In genomic region chr11:118199135-118199534, GRCh38 we compare ENCODE assay signal across 25 cellular contexts. TPM values are rescaled to one million over a fixed set of nuclear protein-coding genes. Genes with fewer than 3 reads are reported as not detected.
A peak's percentile ranks its signal among the peaks of the same experiment; 100 is the strongest.
DNase-seq lines count a peak whose midpoint lies in the region; ATAC-seq and TF ChIP-seq lines count a peak whose summit lies in the region.
"Had no signal": no experiment of that assay in that cellular context is flagged by ENCODE, and none has a peak within 500 bp of the region (broad histone marks: within the 10 kb centered on the region; RNA-seq: fewer than 3 reads in every experiment).

No MANE protein-coding gene starts in this region.

- intact Hi-C loops in activated CD8-positive, alpha-beta T cell treated with anti-CD3 and anti-CD28 coated beads for 36 hours (cut with micrococcal nuclease) = no loop called here
- intact Hi-C loops in CD4-positive, alpha-beta memory T cell (cut with micrococcal nuclease) = loop anchor here (2.0 kb wide), 2 partner anchors 26 to 42 kb away; partner anchors contain the start of gene JAML

- peak overlapping the region; percentile 72 for H3K27ac Mint-ChIP-seq in activated CD8-positive, alpha-beta T cell treated with anti-CD3 and anti-CD28 coated beads, Interleukin-2, amount 10 ng/mL, durations not matched to agents 7 days and 5 days
- no peak overlapping the region for H3K27ac Mint-ChIP-seq in activated CD8-positive, alpha-beta T cell treated with anti-CD3 and anti-CD28 coated beads for 36 hours
- H3K27ac Mint-ChIP-seq in CD4-positive, alpha-beta memory T cell = peak overlapping the region in 6 of 7 donors; percentile 53 to 94 (median 70)
- H3K27ac Mint-ChIP-seq in activated T-helper 17 cell treated with anti-CD3 and anti-CD28 coated beads, Interleukin-2, amount 50 U/mL, for 72 hours = peak overlapping the region; percentile 71
- H3K27ac Mint-ChIP-seq in naive thymus-derived CD8-positive, alpha-beta T cell = peak overlapping the region in 9 of 10 donors; percentile 26 to 86 (median 78)
- H3K27ac Mint-ChIP-seq in nephron progenitor cell = no peak overlapping the region

- peaks cover 17% of the 10 kb centered on the region for H3K4me1 Mint-ChIP-seq in activated CD8-positive, alpha-beta T cell treated with anti-CD3 and anti-CD28 coated beads, Interleukin-2, amount 10 ng/mL, durations not matched to agents 7 days and 5 days (ENCODE audit: low read depth)
- peaks cover 37% of the 10 kb centered on the region for H3K4me1 Mint-ChIP-seq in activated CD8-positive, alpha-beta T cell treated with anti-CD3 and anti-CD28 coated beads for 36 hours (ENCODE audit: low read depth)
- peaks cover 3 to 14% (median 9%) of the 10 kb centered on the region in 4 donors for H3K4me1 Mint-ChIP-seq in CD4-positive, alpha-beta memory T cell
- H3K4me1 Mint-ChIP-seq in activated T-helper 17 cell treated with anti-CD3 and anti-CD28 coated beads, Interleukin-2, amount 50 U/mL, for 72 hours = peaks cover 12% of the 10 kb centered on the region
- H3K4me1 Mint-ChIP-seq in naive thymus-derived CD8-positive, alpha-beta T cell = peaks cover 5 to 14% (median 13%) of the 10 kb centered on the region in 4 donors
- peaks cover 8% of the 10 kb centered on the region for H3K4me1 Mint-ChIP-seq in nephron progenitor cell

- no peak for ATAC-seq in activated CD8-positive, alpha-beta T cell treated with anti-CD3 and anti-CD28 coated beads, Interleukin-2, amount 10 ng/mL, durations not matched to agents 7 days and 5 days
- ATAC-seq in activated CD8-positive, alpha-beta T cell treated with anti-CD3 and anti-CD28 coated beads for 36 hours = no peak
- ATAC-seq in activated T-helper 17 cell treated with anti-CD3 and anti-CD28 coated beads, Interleukin-2, amount 50 U/mL, for 72 hours (replicated peaks) = no peak
- no peak for ATAC-seq in naive thymus-derived CD8-positive, alpha-beta T cell
- ATAC-seq in GM19463 (IDR thresholded peaks at IDR 0.05; ENCODE audit: unreplicated experiment) = no peak
- ATAC-seq: activated naive CD4-positive, alpha-beta T cell treated with anti-CD3 and anti-CD28 coated beads, Interleukin-2, amount 50 U/mL, for 72 hours had no signal

- H3K36me3 ChIP-seq in CD4-positive, alpha-beta memory T cell (ENCODE audit: insufficient read depth, low read length) = peaks cover 21% of the 10 kb centered on the region
- H3K36me3 ChIP-seq: HAP-1, ovary, SJCRH30 had no signal

- no peaks in the 10 kb centered on the region for H3K27me3 ChIP-seq in CD4-positive, alpha-beta memory T cell (ENCODE audit: insufficient read depth, low read length)
- H3K27me3 ChIP-seq: ovary, SJCRH30 had no signal

- CTCF ChIA-PET in activated CD8-positive, alpha-beta T cell treated with anti-CD3 and anti-CD28 coated beads, Interleukin-2, amount 10 ng/mL, durations not matched to agents 7 days and 5 days (lab: Charles Lee) = interaction anchor here (0.7 to 2.9 kb wide), 48 partner anchors 11 to 674 kb away, joined by 3 to 80 read pairs (median 9); partner anchors contain the start of genes ATP5MG, CD3D, CD3E and CD3G
- CTCF ChIA-PET in activated CD8-positive, alpha-beta T cell treated with anti-CD3 and anti-CD28 coated beads for 36 hours (lab: Charles Lee) = interaction anchor here (0.7 to 3.7 kb wide), 45 partner anchors 9 to 249 kb away, joined by 3 to 100 read pairs (median 9); partner anchors contain the start of genes CD3D, CD3E, JAML and KMT2A
- CTCF ChIA-PET in CD4-positive, alpha-beta memory T cell (lab: Charles Lee; ENCODE audit: partially characterized antibody) = interaction anchor here (0.6 to 3.3 kb wide), 62 partner anchors 10 to 1060 kb away, joined by 3 to 138 read pairs (median 6); partner anchors contain the start of genes CD3D, CD3E, JAML and MPZL2

- H3K27ac ChIP-seq in CD4-positive, alpha-beta memory T cell (ENCODE audit: low read depth, low read length) = no peak overlapping the region
- H3K27ac ChIP-seq: A549, epithelial cell of prostate, ovary, SJCRH30 had no signal

- no peak for DNase-seq in activated CD8-positive, alpha-beta T cell treated with anti-CD3 and anti-CD28 coated beads, Interleukin-2, amount 10 ng/mL, durations not matched to agents 7 days and 5 days
- DNase-seq in activated CD8-positive, alpha-beta T cell treated with anti-CD3 and anti-CD28 coated beads for 36 hours = no peak
- no peak for DNase-seq in CD4-positive, alpha-beta memory T cell
- DNase-seq in naive thymus-derived CD8-positive, alpha-beta T cell = no peak
- DNase-seq in nephron progenitor cell (no peak), DMS 273 (lab: John Stamatoyannopoulos, UW; ENCODE audit: unreplicated experiment) (no peak)
- DNase-seq: activated CD4-positive, alpha-beta T cell treated with anti-CD3 and anti-CD28 coated beads, Interleukin-2, amount 50 U/mL, for 1 hour; Calu3; cerebellar nuclear complex; effector CD4-positive, alpha-beta T cell; head of caudate nucleus; mesendoderm; MV-4-11; NCI-H524; ovary; retina; SJCRH30 had no signal

- no peaks in the 10 kb centered on the region for H3K9me3 Mint-ChIP-seq in activated CD8-positive, alpha-beta T cell treated with anti-CD3 and anti-CD28 coated beads, Interleukin-2, amount 10 ng/mL, durations not matched to agents 7 days and 5 days (ENCODE audit: insufficient read depth)
- H3K9me3 Mint-ChIP-seq in activated CD8-positive, alpha-beta T cell treated with anti-CD3 and anti-CD28 coated beads for 36 hours = no peaks in the 10 kb centered on the region
- H3K9me3 Mint-ChIP-seq in CD4-positive, alpha-beta memory T cell = no peaks in the 10 kb centered on the region
- H3K9me3 Mint-ChIP-seq in activated T-helper 17 cell treated with anti-CD3 and anti-CD28 coated beads, Interleukin-2, amount 50 U/mL, for 72 hours = no peaks in the 10 kb centered on the region
- H3K9me3 Mint-ChIP-seq in naive thymus-derived CD8-positive, alpha-beta T cell = no peaks in the 10 kb centered on the region
- no peaks in the 10 kb centered on the region for H3K9me3 Mint-ChIP-seq in nephron progenitor cell
- H3K9me3 Mint-ChIP-seq: activated naive CD4-positive, alpha-beta T cell treated with anti-CD3 and anti-CD28 coated beads, Interleukin-2, amount 50 U/mL, for 72 hours had no signal

- no peak overlapping the region for H3K4me3 ChIP-seq in CD4-positive, alpha-beta memory T cell (ENCODE audit: low read length in 2 of 2)
- H3K4me3 ChIP-seq: A549, HAP-1, ovary, SJCRH30 had no signal

- H3K4me3 Mint-ChIP-seq in activated CD8-positive, alpha-beta T cell treated with anti-CD3 and anti-CD28 coated beads, Interleukin-2, amount 10 ng/mL, durations not matched to agents 7 days and 5 days = no peak overlapping the region
- H3K4me3 Mint-ChIP-seq in activated CD8-positive, alpha-beta T cell treated with anti-CD3 and anti-CD28 coated beads for 36 hours = no peak overlapping the region
- no peak overlapping the region for H3K4me3 Mint-ChIP-seq in CD4-positive, alpha-beta memory T cell
- H3K4me3 Mint-ChIP-seq in activated T-helper 17 cell treated with anti-CD3 and anti-CD28 coated beads, Interleukin-2, amount 50 U/mL, for 72 hours = no peak overlapping the region
- peak overlapping the region in 2 of 10 donors; percentile 13 to 21 for H3K4me3 Mint-ChIP-seq in naive thymus-derived CD8-positive, alpha-beta T cell
- no peak overlapping the region for H3K4me3 Mint-ChIP-seq in nephron progenitor cell

- H3K4me1 ChIP-seq in CD4-positive, alpha-beta memory T cell (ENCODE audit: insufficient read depth, low read length) = peaks cover 55% of the 10 kb centered on the region
- H3K4me1 ChIP-seq: HAP-1, SJCRH30 had no signal

- peaks cover 56% of the 10 kb centered on the region for H3K36me3 Mint-ChIP-seq in activated CD8-positive, alpha-beta T cell treated with anti-CD3 and anti-CD28 coated beads, Interleukin-2, amount 10 ng/mL, durations not matched to agents 7 days and 5 days (ENCODE audit: low read depth)
- H3K36me3 Mint-ChIP-seq in activated CD8-positive, alpha-beta T cell treated with anti-CD3 and anti-CD28 coated beads for 36 hours (ENCODE audit: low read depth) = peaks cover 46% of the 10 kb centered on the region
- peaks cover 34 to 35% of the 10 kb centered on the region in 2 donors for H3K36me3 Mint-ChIP-seq in CD4-positive, alpha-beta memory T cell
- H3K36me3 Mint-ChIP-seq in activated T-helper 17 cell treated with anti-CD3 and anti-CD28 coated beads, Interleukin-2, amount 50 U/mL, for 72 hours (ENCODE audit: low read depth) = peaks cover 52% of the 10 kb centered on the region
- peaks cover 0 to 52% (median 6%) of the 10 kb centered on the region in 3 donors for H3K36me3 Mint-ChIP-seq in naive thymus-derived CD8-positive, alpha-beta T cell
- H3K36me3 Mint-ChIP-seq in nephron progenitor cell (ENCODE audit: low read depth) = no peaks in the 10 kb centered on the region

- POLR2A ChIA-PET in activated CD8-positive, alpha-beta T cell treated with anti-CD3 and anti-CD28 coated beads, Interleukin-2, amount 10 ng/mL, durations not matched to agents 7 days and 5 days (lab: Charles Lee) = interaction anchor here (0.8 to 1.9 kb wide), 7 partner anchors 15 to 105 kb away, joined by 3 to 11 read pairs (median 4); partner anchors contain the start of gene MPZL3
- POLR2A ChIA-PET in activated CD8-positive, alpha-beta T cell treated with anti-CD3 and anti-CD28 coated beads for 36 hours (lab: Charles Lee) = interaction anchor here (0.7 to 3.8 kb wide), 20 partner anchors 9 to 143 kb away, joined by 3 to 77 read pairs (median 4); partner anchors contain the start of genes CD3D, CD3E, JAML and MPZL3
- POLR2A ChIA-PET in CD4-positive, alpha-beta memory T cell (lab: Charles Lee; ENCODE audit: partially characterized antibody) = interaction anchor here (0.6 to 3.3 kb wide), 20 partner anchors 12 to 112 kb away, joined by 3 to 26 read pairs (median 6); partner anchors contain the start of genes CD3E, JAML and MPZL3
- POLR2A ChIA-PET in naive thymus-derived CD8-positive, alpha-beta T cell (lab: Charles Lee) = interaction anchor here (0.9 to 2.7 kb wide), 18 partner anchors 10 to 160 kb away, joined by 3 to 23 read pairs (median 5); partner anchors contain the start of genes JAML, MPZL3 and UBE4A

- H3K9me3 ChIP-seq in CD4-positive, alpha-beta memory T cell (ENCODE audit: control insufficient read depth in 1 of 2, low read length in 2 of 2) = no peaks in the 10 kb centered on the region
- H3K9me3 ChIP-seq: A549, HAP-1, ovary, SJCRH30 had no signal

- no peak for TF ChIP-seq CTCF in activated CD8-positive, alpha-beta T cell treated with anti-CD3 and anti-CD28 coated beads for 36 hours (IDR thresholded peaks at IDR 0.05)
- TF ChIP-seq CTCF in nephron progenitor cell (IDR thresholded peaks at IDR 0.05) = no peak

- no peaks in the 10 kb centered on the region for H3K27me3 Mint-ChIP-seq in activated CD8-positive, alpha-beta T cell treated with anti-CD3 and anti-CD28 coated beads, Interleukin-2, amount 10 ng/mL, durations not matched to agents 7 days and 5 days (ENCODE audit: low read depth)
- H3K27me3 Mint-ChIP-seq in activated CD8-positive, alpha-beta T cell treated with anti-CD3 and anti-CD28 coated beads for 36 hours = no peaks in the 10 kb centered on the region
- H3K27me3 Mint-ChIP-seq in CD4-positive, alpha-beta memory T cell = no peaks in the 10 kb centered on the region
- no peaks in the 10 kb centered on the region for H3K27me3 Mint-ChIP-seq in activated T-helper 17 cell treated with anti-CD3 and anti-CD28 coated beads, Interleukin-2, amount 50 U/mL, for 72 hours
- no peaks in the 10 kb centered on the region for H3K27me3 Mint-ChIP-seq in naive thymus-derived CD8-positive, alpha-beta T cell
- peaks cover 10% of the 10 kb centered on the region for H3K27me3 Mint-ChIP-seq in nephron progenitor cell (ENCODE audit: low read depth, poor library complexity)

RNA-seq across cellular contexts. Expression of gene SCN2B, which starts 22.7 kb away (rescaled TPM):
- total RNA-seq in activated CD8-positive, alpha-beta T cell treated with anti-CD3 and anti-CD28 coated beads, Interleukin-2, amount 10 ng/mL, durations not matched to agents 7 days and 5 days = not detected
- total RNA-seq in activated CD8-positive, alpha-beta T cell treated with anti-CD3 and anti-CD28 coated beads for 36 hours = not detected
- total RNA-seq in CD4-positive, alpha-beta memory T cell = not detected
- polyA plus RNA-seq in CD4-positive, alpha-beta memory T cell = not detected
- total RNA-seq in activated T-helper 17 cell treated with anti-CD3 and anti-CD28 coated beads, Interleukin-2, amount 50 U/mL, for 72 hours = under 1 TPM in 1 of 2 donors, not detected in 1; 0.11 TPM
- total RNA-seq in naive thymus-derived CD8-positive, alpha-beta T cell = not detected
- not detected for polyA plus RNA-seq in naive thymus-derived CD8-positive, alpha-beta T cell
- total RNA-seq: Calu3; Daoy; SJCRH30; T-helper 1 cell treated with Interleukin-12 subunit alpha and Interleukin-12 subunit beta and Interleukin-4 antibody, amounts not matched to agents 30 ng/mL and 1 ng/mL, for 36 hours had no signal
- polyA plus RNA-seq: A549 had no signal

RNA-seq across cellular contexts. Expression of gene JAML, which starts 25.7 kb away (rescaled TPM):
- 100 to 1,000 TPM; 140 to 144 TPM for total RNA-seq in activated CD8-positive, alpha-beta T cell treated with anti-CD3 and anti-CD28 coated beads, Interleukin-2, amount 10 ng/mL, durations not matched to agents 7 days and 5 days
- 100 to 1,000 TPM; 236 to 251 TPM for total RNA-seq in activated CD8-positive, alpha-beta T cell treated with anti-CD3 and anti-CD28 coated beads for 36 hours
- 100 to 1,000 TPM; 115 to 116 TPM for total RNA-seq in CD4-positive, alpha-beta memory T cell
- polyA plus RNA-seq in CD4-positive, alpha-beta memory T cell = 100 to 1,000 TPM; 169 to 194 TPM
- total RNA-seq in activated T-helper 17 cell treated with anti-CD3 and anti-CD28 coated beads, Interleukin-2, amount 50 U/mL, for 72 hours = 100 to 1,000 TPM in 1 of 2 donors, 10 to 100 TPM in 1; 74.0 to 276 TPM
- 100 to 1,000 TPM; 157 to 161 TPM for total RNA-seq in naive thymus-derived CD8-positive, alpha-beta T cell
- polyA plus RNA-seq in naive thymus-derived CD8-positive, alpha-beta T cell = 100 to 1,000 TPM; 120 to 195 (median 159) TPM
- total RNA-seq: Calu3, Daoy, SJCRH30 had no signal
- polyA plus RNA-seq: A549 had no signal

RNA-seq across cellular contexts. Expression of gene SCN4B, which starts 46.5 kb away (rescaled TPM):
- total RNA-seq in activated CD8-positive, alpha-beta T cell treated with anti-CD3 and anti-CD28 coated beads, Interleukin-2, amount 10 ng/mL, durations not matched to agents 7 days and 5 days = under 1 TPM; 0.05 TPM
- total RNA-seq in activated CD8-positive, alpha-beta T cell treated with anti-CD3 and anti-CD28 coated beads for 36 hours = 1 to 10 TPM in 1 of 2 experiments, under 1 TPM in 1; 0.72 to 1.1 TPM
- total RNA-seq in CD4-positive, alpha-beta memory T cell = not detected
- not detected for polyA plus RNA-seq in CD4-positive, alpha-beta memory T cell
- total RNA-seq in activated T-helper 17 cell treated with anti-CD3 and anti-CD28 coated beads, Interleukin-2, amount 50 U/mL, for 72 hours = 1 to 10 TPM in 1 of 2 donors, under 1 TPM in 1; 0.09 to 3.3 TPM
- not detected for total RNA-seq in naive thymus-derived CD8-positive, alpha-beta T cell
- not detected for polyA plus RNA-seq in naive thymus-derived CD8-positive, alpha-beta T cell
- total RNA-seq: Calu3, SJCRH30 had no signal

RNA-seq across cellular contexts. Expression of gene MPZL3, which starts 53.0 kb away (rescaled TPM):
- 10 to 100 TPM; 19.6 to 20.0 TPM for total RNA-seq in activated CD8-positive, alpha-beta T cell treated with anti-CD3 and anti-CD28 coated beads, Interleukin-2, amount 10 ng/mL, durations not matched to agents 7 days and 5 days
- 10 to 100 TPM; 51.1 to 51.7 TPM for total RNA-seq in activated CD8-positive, alpha-beta T cell treated with anti-CD3 and anti-CD28 coated beads for 36 hours
- total RNA-seq in CD4-positive, alpha-beta memory T cell = 10 to 100 TPM; 29.9 to 32.0 TPM
- polyA plus RNA-seq in CD4-positive, alpha-beta memory T cell = 10 to 100 TPM; 12.3 to 12.6 TPM
- total RNA-seq in activated T-helper 17 cell treated with anti-CD3 and anti-CD28 coated beads, Interleukin-2, amount 50 U/mL, for 72 hours = 100 to 1,000 TPM in 1 of 2 donors, 10 to 100 TPM in 1; 31.5 to 111 TPM
- 10 to 100 TPM; 11.2 to 12.6 TPM for total RNA-seq in naive thymus-derived CD8-positive, alpha-beta T cell
- polyA plus RNA-seq in naive thymus-derived CD8-positive, alpha-beta T cell = 1 to 10 TPM; 1.9 to 3.4 (median 3.2) TPM

Comparison
In these comparisons a context has a peak if more than half of its experiments do, and no peak if none do; other contexts are left out.
1. H3K27ac Mint-ChIP-seq: peak in activated CD8-positive, alpha-beta T cell treated with anti-CD3 and anti-CD28 coated beads, Interleukin-2, amount 10 ng/mL, durations not matched to agents 7 days and 5 days (single experiment), CD4-positive, alpha-beta memory T cell (6 of 7), activated T-helper 17 cell treated with anti-CD3 and anti-CD28 coated beads, Interleukin-2, amount 50 U/mL, for 72 hours (single experiment) and naive thymus-derived CD8-positive, alpha-beta T cell (9 of 10); none in activated CD8-positive, alpha-beta T cell treated with anti-CD3 and anti-CD28 coated beads for 36 hours (single experiment) and nephron progenitor cell (single experiment).